Comparison of ENCODE assay signal across 26 cellular contexts in the genomic region with DNA sequence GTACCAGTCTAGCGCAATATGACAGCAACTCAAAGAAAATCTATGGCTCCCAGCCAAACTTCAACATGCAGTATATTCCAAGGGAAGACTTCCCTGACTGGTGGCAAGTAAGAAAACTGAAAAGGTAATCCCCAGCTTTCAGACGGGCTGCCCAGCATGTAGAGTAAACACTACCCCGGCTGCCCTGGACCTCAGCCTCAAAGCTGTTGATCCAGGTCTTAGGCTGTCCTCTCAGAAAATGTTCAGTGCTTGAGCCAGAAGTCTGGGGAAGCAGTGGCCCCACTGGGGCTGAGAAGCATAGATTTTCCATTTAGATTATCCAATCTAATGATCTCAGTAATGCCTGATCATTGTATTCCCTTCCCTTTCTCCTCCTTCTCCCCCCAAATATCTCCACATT. TPM values are rescaled to one million over a fixed set of nuclear protein-coding genes. Genes with fewer than 3 reads are reported as not detected.
"Had no signal": no experiment of that assay in that cellular context is flagged by ENCODE, and none has a peak within 500 bp of the region (broad histone marks: within the 10 kb centered on the region; RNA-seq: fewer than 3 reads in every experiment).

No MANE protein-coding gene starts in this region.

- ATAC-seq: heart left ventricle; left colon; natural killer cell; right lobe of liver; stimulated activated effector memory CD8-positive, alpha-beta T cell treated with anti-CD3 and anti-CD28 coated beads, Interleukin-12 subunit alpha, Interleukin-12 subunit beta, amount 100 ng/mL, for 72 hours; upper lobe of right lung had no signal

- H3K4me2 ChIP-seq: smooth muscle cell had no signal

- H3K9me3 ChIP-seq: left ventricle myocardium inferior, ovary, right atrium auricular region, right lobe of liver, transverse colon, upper lobe of right lung had no signal

- DNase-seq: heart left ventricle; hypothalamus; immature natural killer cell; kidney; left colon; left ventricle myocardium inferior; naive B cell; natural killer cell; nephron progenitor cell; ovary; right lobe of liver; stimulated activated CD4-positive, alpha-beta T cell treated with anti-CD3 and anti-CD28 coated beads, Interleukin-2, amount 100 ng/mL, for 24 hours; stimulated activated CD4-positive, alpha-beta T cell treated with anti-CD3 and anti-CD28 coated beads, Interleukin-4, amount 100 ng/mL, for 1 hour; stimulated activated naive CD4-positive, alpha-beta T cell; transverse colon; upper lobe of right lung had no signal

- H3K27me3 Mint-ChIP-seq: progenitor cell of endocrine pancreas had no signal

- H3K27ac ChIP-seq: heart left ventricle, left ventricle myocardium inferior, ovary, right atrium auricular region, right lobe of liver, transverse colon, upper lobe of right lung had no signal

- H3K9me3 Mint-ChIP-seq: immature natural killer cell; natural killer cell; nephron progenitor cell; stimulated activated effector memory CD8-positive, alpha-beta T cell treated with anti-CD3 and anti-CD28 coated beads, Interleukin-12 subunit alpha, Interleukin-12 subunit beta, amount 100 ng/mL, for 72 hours; stimulated activated naive CD8-positive, alpha-beta T cell treated with anti-CD3 and anti-CD28 coated beads, Interleukin-15, Interleukin-2, amounts not matched to agents 100 ng/mL and 50 ng/mL, for 24 hours had no signal

- H3K27ac Mint-ChIP-seq: immature natural killer cell; mesothelial cell of epicardium; naive B cell; natural killer cell; nephron progenitor cell; progenitor cell of endocrine pancreas; stimulated activated effector memory CD8-positive, alpha-beta T cell treated with anti-CD3 and anti-CD28 coated beads, Interleukin-12 subunit alpha, Interleukin-12 subunit beta, amount 100 ng/mL, for 72 hours; stimulated activated naive CD8-positive, alpha-beta T cell treated with anti-CD3 and anti-CD28 coated beads, Interleukin-15, Interleukin-2, amounts not matched to agents 100 ng/mL and 50 ng/mL, for 24 hours had no signal

- H3K4me1 ChIP-seq: right atrium auricular region, right lobe of liver, transverse colon, upper lobe of right lung had no signal

- H3K4me1 Mint-ChIP-seq: immature natural killer cell; naive B cell; natural killer cell; nephron progenitor cell; stimulated activated effector memory CD8-positive, alpha-beta T cell treated with anti-CD3 and anti-CD28 coated beads, Interleukin-12 subunit alpha, Interleukin-12 subunit beta, amount 100 ng/mL, for 72 hours had no signal

- H3K27me3 ChIP-seq: ovary, right atrium auricular region, right lobe of liver, transverse colon, upper lobe of right lung had no signal

- FAIRE-seq: islet of Langerhans, kidney, urothelium cell line had no signal

- H3K4me3 Mint-ChIP-seq: immature natural killer cell; mesothelial cell of epicardium; naive B cell; natural killer cell; nephron progenitor cell; stimulated activated effector memory CD8-positive, alpha-beta T cell treated with anti-CD3 and anti-CD28 coated beads, Interleukin-12 subunit alpha, Interleukin-12 subunit beta, amount 100 ng/mL, for 72 hours; stimulated activated naive CD8-positive, alpha-beta T cell treated with anti-CD3 and anti-CD28 coated beads, Interleukin-15, Interleukin-2, amounts not matched to agents 100 ng/mL and 50 ng/mL, for 24 hours had no signal

- H3K36me3 Mint-ChIP-seq: immature natural killer cell; mesothelial cell of epicardium; naive B cell; natural killer cell; stimulated activated effector memory CD8-positive, alpha-beta T cell treated with anti-CD3 and anti-CD28 coated beads, Interleukin-12 subunit alpha, Interleukin-12 subunit beta, amount 100 ng/mL, for 72 hours had no signal

- H3K36me3 ChIP-seq: heart left ventricle, left ventricle myocardium inferior, ovary, right atrium auricular region, right lobe of liver, transverse colon, upper lobe of right lung had no signal

- H3K4me3 ChIP-seq: heart left ventricle, left ventricle myocardium inferior, lung, ovary, right atrium auricular region, right lobe of liver, smooth muscle cell, transverse colon, upper lobe of right lung had no signal

RNA-seq across cellular contexts. Expression of a gene that starts 21.9 kb away (rescaled TPM):
- total RNA-seq: mesothelial cell of epicardium, progenitor cell of endocrine pancreas, smooth muscle cell had no signal
- polyA plus RNA-seq: immature natural killer cell, smooth muscle cell had no signal

RNA-seq across cellular contexts. Expression of a gene that starts 29.3 kb away (rescaled TPM):
- total RNA-seq: mononuclear cell had no signal
